15 cellular contexts compared by ENCODE assay signal in genomic region chr1:38061883-38062328, GRCh38. TPM values are rescaled to one million over a fixed set of nuclear protein-coding genes. Genes with fewer than 3 reads are reported as not detected.
A peak's percentile ranks its signal among the peaks of the same experiment; 100 is the strongest.
DNase-seq lines count a peak whose midpoint lies in the region; ATAC-seq, FAIRE-seq and TF ChIP-seq lines count a peak whose summit lies in the region.
"Had no signal": no experiment of that assay in that cellular context is flagged by ENCODE, and none has a peak within 500 bp of the region (broad histone marks: within the 10 kb centered on the region; RNA-seq: fewer than 3 reads in every experiment).

No MANE protein-coding gene starts in this region.

- H3K9me3 Mint-ChIP-seq in activated B cell treated with CpG ODN at 0.5 μM for 24 hours: no peaks in the 10 kb centered on the region
- no peaks in the 10 kb centered on the region for H3K9me3 Mint-ChIP-seq in CD8-positive, alpha-beta T cell

- H3K4me3 ChIP-seq in CD8-positive, alpha-beta T cell (ENCODE audit: low read depth, low read length): no peak overlapping the region
- H3K4me3 ChIP-seq: upper lobe of right lung had no signal

- no peaks in the 10 kb centered on the region for H3K4me1 ChIP-seq in CD8-positive, alpha-beta T cell (ENCODE audit: insufficient read depth, low read length)
- H3K4me1 ChIP-seq: upper lobe of right lung had no signal

- H3K27me3 Mint-ChIP-seq in activated B cell treated with CpG ODN at 0.5 μM for 24 hours: no peaks in the 10 kb centered on the region
- H3K27me3 Mint-ChIP-seq in CD8-positive, alpha-beta T cell (ENCODE audit: low read depth): peaks cover 7% of the 10 kb centered on the region

- FAIRE-seq in GM19239 (lab: Jason Lieb, UNC): peak; percentile 96

- no peaks in the 10 kb centered on the region for H3K27me3 ChIP-seq in CD8-positive, alpha-beta T cell (ENCODE audit: insufficient read depth, low read length)
- H3K27me3 ChIP-seq: upper lobe of right lung had no signal

- peak overlapping the region; percentile 88 for H3K27ac Mint-ChIP-seq in activated B cell treated with CpG ODN at 0.5 μM for 24 hours
- H3K27ac Mint-ChIP-seq in CD8-positive, alpha-beta T cell: no peak overlapping the region

- no peaks in the 10 kb centered on the region for H3K9me3 ChIP-seq in CD8-positive, alpha-beta T cell (ENCODE audit: low read length)
- H3K9me3 ChIP-seq: upper lobe of right lung had no signal

- no peak for TF ChIP-seq CTCF in GM13976 (IDR thresholded peaks at IDR 0.05; ENCODE audit: borderline replicate concordance, control extremely low read depth, extremely low read depth, insufficient read depth, missing control alignments)
- no peak for TF ChIP-seq CTCF in activated B cell treated with CpG ODN at 0.5 μM for 24 hours (IDR thresholded peaks at IDR 0.05)
- no peak for TF ChIP-seq CTCF in CD8-positive, alpha-beta T cell (IDR thresholded peaks at IDR 0.05)

- H3K4me1 Mint-ChIP-seq in activated B cell treated with CpG ODN at 0.5 μM for 24 hours: peaks cover 30% of the 10 kb centered on the region
- no peaks in the 10 kb centered on the region for H3K4me1 Mint-ChIP-seq in CD8-positive, alpha-beta T cell (ENCODE audit: low read depth)

- intact Hi-C loops in activated B cell treated with CpG ODN at 0.5 μM for 24 hours (cut with micrococcal nuclease): loop anchor here (1.0 to 5.0 kb wide), 2 partner anchors 9 to 90 kb away; no protein-coding TSS in a partner anchor
- intact Hi-C loops in CD8-positive, alpha-beta T cell (cut with DNase I, micrococcal nuclease): no loop called here

- H3K36me3 Mint-ChIP-seq in activated B cell treated with CpG ODN at 0.5 μM for 24 hours (ENCODE audit: low read depth): no peaks in the 10 kb centered on the region
- H3K36me3 Mint-ChIP-seq in CD8-positive, alpha-beta T cell: no peaks in the 10 kb centered on the region

- H3K27ac ChIP-seq in CD8-positive, alpha-beta T cell (ENCODE audit: low read depth, low read length): no peak overlapping the region
- H3K27ac ChIP-seq: RWPE1, upper lobe of right lung, VCaP had no signal

- ATAC-seq in HG02798 (IDR thresholded peaks at IDR 0.05; ENCODE audit: poor library complexity, unreplicated experiment) (peak; percentile 58), activated B cell treated with CpG ODN at 0.5 μM for 24 hours (ENCODE audit: low read depth) (peak; percentile 89), GM19351 (IDR thresholded peaks at IDR 0.05; ENCODE audit: unreplicated experiment) (no peak)
- ATAC-seq in CD8-positive, alpha-beta T cell: no peak
- ATAC-seq: upper lobe of right lung had no signal

- DNase-seq in GM13976 (ENCODE audit: low spot score) (peak; percentile 78), GM19239 (ENCODE audit: insufficient read length, low spot score) (no peak), activated B cell treated with CpG ODN at 0.5 μM for 24 hours (peak; percentile 33), AML-193 (lab: John Stamatoyannopoulos, UW) (no peak), RKO (ENCODE audit: low spot score) (no peak)
- no peak for DNase-seq in CD8-positive, alpha-beta T cell
- DNase-seq: activated effector memory CD4-positive, alpha-beta T cell treated with anti-CD3 and anti-CD28 coated beads, Interleukin-2, amount 50 U/mL, for 16 hours; central memory CD4-positive, alpha-beta T cell; COR-L47; KBM-7; upper lobe of right lung had no signal

- no peaks in the 10 kb centered on the region for H3K36me3 ChIP-seq in CD8-positive, alpha-beta T cell (ENCODE audit: insufficient read depth, low read length)
- H3K36me3 ChIP-seq: upper lobe of right lung had no signal

- in situ Hi-C loops in GM13976 (cut with MboI; ENCODE audit: low sequenced_read_pairs, unreplicated experiment): no loop called here

- CTCF ChIA-PET in activated B cell treated with CpG ODN at 0.5 μM for 24 hours (lab: Charles Lee): interaction anchor here (0.9 to 1.9 kb wide), 3 partner anchors 10 to 27 kb away, joined by 3 to 17 read pairs (median 4); partner anchors contain the start of gene POU3F1
- CTCF ChIA-PET in CD8-positive, alpha-beta T cell (lab: Charles Lee): interaction anchor here (1.1 kb wide), 1 partner anchor 9 kb away, joined by 3 read pairs; no protein-coding TSS in a partner anchor

- POLR2A ChIA-PET in activated B cell treated with CpG ODN at 0.5 μM for 24 hours (lab: Charles Lee): interaction anchor here (0.5 to 2.0 kb wide), 9 partner anchors 9 to 517 kb away, joined by 3 to 19 read pairs (median 7); partner anchors contain the start of genes POU3F1 and UTP11
- POLR2A ChIA-PET in CD8-positive, alpha-beta T cell (lab: Charles Lee): no interaction called here

- H3K4me3 Mint-ChIP-seq in activated B cell treated with CpG ODN at 0.5 μM for 24 hours: peak overlapping the region; percentile 61
- H3K4me3 Mint-ChIP-seq in CD8-positive, alpha-beta T cell: no peak overlapping the region

RNA-seq across cellular contexts. Expression of gene POU3F1, which starts 15.3 kb away (rescaled TPM):
- total RNA-seq in activated B cell treated with CpG ODN at 0.5 μM for 24 hours: 6.1 and 6.2 TPM in 2 replicates
- 1 to 10 TPM; 1.0 to 1.1 TPM for total RNA-seq in CD8-positive, alpha-beta T cell
- total RNA-seq: upper lobe of right lung had no signal

RNA-seq across cellular contexts. Expression of gene UTP11, which starts 49.4 kb away (rescaled TPM):
- 26.1 and 28.6 TPM in 2 replicates for total RNA-seq in activated B cell treated with CpG ODN at 0.5 μM for 24 hours
- 10 to 100 TPM; 12.8 to 14.0 TPM for total RNA-seq in CD8-positive, alpha-beta T cell

RNA-seq across cellular contexts. Expression of gene FHL3, which starts 56.6 kb away (rescaled TPM):
- total RNA-seq in activated B cell treated with CpG ODN at 0.5 μM for 24 hours: 1.4 and 1.6 TPM in 2 replicates
- total RNA-seq in CD8-positive, alpha-beta T cell: 1 to 10 TPM; 5.6 to 5.9 TPM

Comparison
In these comparisons a context has a peak if more than half of its experiments do, and no peak if none do; other contexts are left out.
1. DNase-seq: peak in GM13976 (single experiment) and activated B cell treated with CpG ODN at 0.5 μM for 24 hours (single experiment); none in GM19239 (single experiment), AML-193 (0 of 2), CD8-positive, alpha-beta T cell (0 of 7) and RKO (single experiment).
2. ATAC-seq: peak in HG02798 (single experiment) and activated B cell treated with CpG ODN at 0.5 μM for 24 hours (single experiment); none in CD8-positive, alpha-beta T cell (single experiment) and GM19351 (single experiment).